Comparison of ENCODE assay signal across 1 cellular context in the genomic region with DNA sequence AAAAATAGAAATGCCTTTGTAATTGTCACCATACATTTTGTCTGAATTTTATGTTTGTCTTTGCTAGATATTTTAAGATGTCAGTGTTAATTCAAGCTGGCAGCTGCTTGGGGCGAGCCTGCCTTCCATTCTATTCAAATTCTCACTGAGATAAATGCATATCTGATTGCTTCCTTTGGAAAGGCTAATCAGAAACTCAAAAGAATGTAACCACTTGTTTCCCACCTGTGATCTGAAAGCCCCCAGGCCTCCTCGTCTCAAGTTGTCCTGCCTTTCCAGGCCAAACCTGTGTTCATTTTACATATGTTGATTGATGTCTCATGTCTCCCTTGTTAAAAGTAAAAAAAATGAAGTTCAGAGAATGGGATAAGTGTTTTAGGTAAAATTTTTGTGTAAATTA.
A peak's percentile ranks its signal among the peaks of the same experiment; 100 is the strongest.
TF ChIP-seq lines count a peak whose summit lies in the region.

No MANE protein-coding gene starts in this region.

TF ChIP-seq in GM23338, 12 proteins besides CTCF, POLR2A, EP300 and RAD21:
- TF ChIP-seq, protein P1, sequence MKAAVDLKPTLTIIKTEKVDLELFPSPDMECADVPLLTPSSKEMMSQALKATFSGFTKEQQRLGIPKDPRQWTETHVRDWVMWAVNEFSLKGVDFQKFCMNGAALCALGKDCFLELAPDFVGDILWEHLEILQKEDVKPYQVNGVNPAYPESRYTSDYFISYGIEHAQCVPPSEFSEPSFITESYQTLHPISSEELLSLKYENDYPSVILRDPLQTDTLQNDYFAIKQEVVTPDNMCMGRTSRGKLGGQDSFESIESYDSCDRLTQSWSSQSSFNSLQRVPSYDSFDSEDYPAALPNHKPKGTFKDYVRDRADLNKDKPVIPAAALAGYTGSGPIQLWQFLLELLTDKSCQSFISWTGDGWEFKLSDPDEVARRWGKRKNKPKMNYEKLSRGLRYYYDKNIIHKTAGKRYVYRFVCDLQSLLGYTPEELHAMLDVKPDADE (IDR thresholded peaks at IDR 0.05), result no peak
- TF ChIP-seq NANOG (IDR thresholded peaks at IDR 0.05; ENCODE audit: borderline replicate concordance) (peak; percentile 93), CREB1 (CRISPR knock-in tag; IDR thresholded peaks at IDR 0.05; ENCODE audit: low read depth) (no peak)
- TF ChIP-seq, protein P2, sequence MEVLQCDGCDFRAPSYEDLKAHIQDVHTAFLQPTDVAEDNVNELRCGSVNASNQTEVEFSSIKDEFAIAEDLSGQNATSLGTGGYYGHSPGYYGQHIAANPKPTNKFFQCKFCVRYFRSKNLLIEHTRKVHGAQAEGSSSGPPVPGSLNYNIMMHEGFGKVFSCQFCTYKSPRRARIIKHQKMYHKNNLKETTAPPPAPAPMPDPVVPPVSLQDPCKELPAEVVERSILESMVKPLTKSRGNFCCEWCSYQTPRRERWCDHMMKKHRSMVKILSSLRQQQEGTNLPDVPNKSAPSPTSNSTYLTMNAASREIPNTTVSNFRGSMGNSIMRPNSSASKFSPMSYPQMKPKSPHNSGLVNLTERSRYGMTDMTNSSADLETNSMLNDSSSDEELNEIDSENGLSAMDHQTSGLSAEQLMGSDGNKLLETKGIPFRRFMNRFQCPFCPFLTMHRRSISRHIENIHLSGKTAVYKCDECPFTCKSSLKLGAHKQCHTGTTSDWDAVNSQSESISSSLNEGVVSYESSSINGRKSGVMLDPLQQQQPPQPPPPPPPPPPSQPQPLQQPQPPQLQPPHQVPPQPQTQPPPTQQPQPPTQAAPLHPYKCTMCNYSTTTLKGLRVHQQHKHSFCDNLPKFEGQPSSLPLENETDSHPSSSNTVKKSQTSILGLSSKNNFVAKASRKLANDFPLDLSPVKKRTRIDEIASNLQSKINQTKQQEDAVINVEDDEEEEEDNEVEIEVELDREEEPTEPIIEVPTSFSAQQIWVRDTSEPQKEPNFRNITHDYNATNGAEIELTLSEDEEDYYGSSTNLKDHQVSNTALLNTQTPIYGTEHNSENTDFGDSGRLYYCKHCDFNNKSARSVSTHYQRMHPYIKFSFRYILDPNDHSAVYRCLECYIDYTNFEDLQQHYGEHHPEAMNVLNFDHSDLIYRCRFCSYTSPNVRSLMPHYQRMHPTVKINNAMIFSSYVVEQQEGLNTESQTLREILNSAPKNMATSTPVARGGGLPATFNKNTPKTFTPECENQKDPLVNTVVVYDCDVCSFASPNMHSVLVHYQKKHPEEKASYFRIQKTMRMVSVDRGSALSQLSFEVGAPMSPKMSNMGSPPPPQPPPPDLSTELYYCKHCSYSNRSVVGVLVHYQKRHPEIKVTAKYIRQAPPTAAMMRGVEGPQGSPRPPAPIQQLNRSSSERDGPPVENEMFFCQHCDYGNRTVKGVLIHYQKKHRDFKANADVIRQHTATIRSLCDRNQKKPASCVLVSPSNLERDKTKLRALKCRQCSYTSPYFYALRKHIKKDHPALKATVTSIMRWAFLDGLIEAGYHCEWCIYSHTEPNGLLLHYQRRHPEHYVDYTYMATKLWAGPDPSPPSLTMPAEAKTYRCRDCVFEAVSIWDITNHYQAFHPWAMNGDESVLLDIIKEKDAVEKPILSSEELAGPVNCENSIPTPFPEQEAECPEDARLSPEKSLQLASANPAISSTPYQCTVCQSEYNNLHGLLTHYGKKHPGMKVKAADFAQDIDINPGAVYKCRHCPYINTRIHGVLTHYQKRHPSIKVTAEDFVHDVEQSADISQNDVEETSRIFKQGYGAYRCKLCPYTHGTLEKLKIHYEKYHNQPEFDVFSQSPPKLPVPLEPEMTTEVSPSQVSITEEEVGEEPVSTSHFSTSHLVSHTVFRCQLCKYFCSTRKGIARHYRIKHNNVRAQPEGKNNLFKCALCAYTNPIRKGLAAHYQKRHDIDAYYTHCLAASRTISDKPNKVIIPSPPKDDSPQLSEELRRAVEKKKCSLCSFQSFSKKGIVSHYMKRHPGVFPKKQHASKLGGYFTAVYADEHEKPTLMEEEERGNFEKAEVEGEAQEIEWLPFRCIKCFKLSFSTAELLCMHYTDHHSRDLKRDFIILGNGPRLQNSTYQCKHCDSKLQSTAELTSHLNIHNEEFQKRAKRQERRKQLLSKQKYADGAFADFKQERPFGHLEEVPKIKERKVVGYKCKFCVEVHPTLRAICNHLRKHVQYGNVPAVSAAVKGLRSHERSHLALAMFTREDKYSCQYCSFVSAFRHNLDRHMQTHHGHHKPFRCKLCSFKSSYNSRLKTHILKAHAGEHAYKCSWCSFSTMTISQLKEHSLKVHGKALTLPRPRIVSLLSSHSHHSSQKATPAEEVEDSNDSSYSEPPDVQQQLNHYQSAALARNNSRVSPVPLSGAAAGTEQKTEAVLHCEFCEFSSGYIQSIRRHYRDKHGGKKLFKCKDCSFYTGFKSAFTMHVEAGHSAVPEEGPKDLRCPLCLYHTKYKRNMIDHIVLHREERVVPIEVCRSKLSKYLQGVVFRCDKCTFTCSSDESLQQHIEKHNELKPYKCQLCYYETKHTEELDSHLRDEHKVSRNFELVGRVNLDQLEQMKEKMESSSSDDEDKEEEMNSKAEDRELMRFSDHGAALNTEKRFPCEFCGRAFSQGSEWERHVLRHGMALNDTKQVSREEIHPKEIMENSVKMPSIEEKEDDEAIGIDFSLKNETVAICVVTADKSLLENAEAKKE (CRISPR knock-in tag; IDR thresholded peaks at IDR 0.05), result no peak
TF ChIP-seq in GM23338: peak in this region for 1.
